9 cellular contexts compared by ENCODE assay signal in genomic region chr10:93600861-93601773, GRCh38. TPM values are rescaled to one million over a fixed set of nuclear protein-coding genes. Genes with fewer than 3 reads are reported as not detected.
DNase-seq lines count a peak whose midpoint lies in the region; ATAC-seq, FAIRE-seq and TF ChIP-seq lines count a peak whose summit lies in the region.
"Had no signal": no experiment of that assay in that cellular context is flagged by ENCODE, and none has a peak within 500 bp of the region (broad histone marks: within the 10 kb centered on the region; RNA-seq: fewer than 3 reads in every experiment).

TSS of gene RBP4 (minus strand) at chr10:93601235. CDS start at chr10:93601028, 207 bp downstream.

- intact Hi-C loops in kidney (cut with DNase I) = no loop called here

- H3K36me3 Mint-ChIP-seq in stimulated activated effector memory CD8-positive, alpha-beta T cell treated with anti-CD3 and anti-CD28 coated beads, Interleukin-12 subunit alpha, Interleukin-12 subunit beta, amount 100 ng/mL, for 72 hours = no peaks in the 10 kb centered on the region

- no peak within 1 kb of the TSS for H3K27ac Mint-ChIP-seq in stimulated activated effector memory CD8-positive, alpha-beta T cell treated with anti-CD3 and anti-CD28 coated beads, Interleukin-12 subunit alpha, Interleukin-12 subunit beta, amount 100 ng/mL, for 72 hours

- H3K4me1 ChIP-seq in kidney (ENCODE audit: control insufficient read depth in 1 of 2, insufficient read depth in 1 of 2, low read depth in 1 of 2, low read length in 2 of 2) = no peaks in the 10 kb centered on the region

- H3K9me3 Mint-ChIP-seq in stimulated activated effector memory CD8-positive, alpha-beta T cell treated with anti-CD3 and anti-CD28 coated beads, Interleukin-12 subunit alpha, Interleukin-12 subunit beta, amount 100 ng/mL, for 72 hours = no peaks in the 10 kb centered on the region

- TF ChIP-seq CTCF in cardiac fibroblast (IDR thresholded peaks at IDR 0.05; ENCODE audit: low read depth, low read length) = no peak
- TF ChIP-seq CTCF in kidney (IDR thresholded peaks at IDR 0.05; ENCODE audit: borderline replicate concordance, extremely low read depth, insufficient read depth) = no peak

- TF ChIP-seq POLR2A in GM12891 (IDR thresholded peaks at IDR 0.05; ENCODE audit: low read depth, low read length) = no peak

- H3K9me3 ChIP-seq in kidney (ENCODE audit: control insufficient read depth in 1 of 2, low read length in 2 of 2) = no peaks in the 10 kb centered on the region

- no peak within 1 kb of the TSS for H3K27ac ChIP-seq in kidney (ENCODE audit: low read depth in 2 of 2, low read length in 2 of 2)

- H3K4me1 Mint-ChIP-seq in stimulated activated effector memory CD8-positive, alpha-beta T cell treated with anti-CD3 and anti-CD28 coated beads, Interleukin-12 subunit alpha, Interleukin-12 subunit beta, amount 100 ng/mL, for 72 hours = no peaks in the 10 kb centered on the region

- H3K4me3 Mint-ChIP-seq in stimulated activated effector memory CD8-positive, alpha-beta T cell treated with anti-CD3 and anti-CD28 coated beads, Interleukin-12 subunit alpha, Interleukin-12 subunit beta, amount 100 ng/mL, for 72 hours = no peak within 1 kb of the TSS

- FAIRE-seq in kidney (lab: Jason Lieb, UNC) = no peak
- no peak for FAIRE-seq in GM12891 (lab: Jason Lieb, UNC)

- no peak within 1 kb of the TSS for H3K9ac ChIP-seq in kidney (ENCODE audit: low read length in 2 of 2)

- DNase-seq in HuH-7 (ENCODE audit: low spot score) (peak; percentile 80), cardiac fibroblast (ENCODE audit: low read depth in 2 of 2) (peak; percentile 38 to 52), kidney (peak; percentile 81), GM12891 (ENCODE audit: insufficient read length, low spot score) (no peak), SIG-M5 (lab: John Stamatoyannopoulos, UW) (no peak), NCI-H2171 treated with DMSO at 0.1 percent for 48 hours (lab: John Stamatoyannopoulos, UW) (no peak)
- DNase-seq in stimulated activated effector memory CD8-positive, alpha-beta T cell treated with anti-CD3 and anti-CD28 coated beads, Interleukin-12 subunit alpha, Interleukin-12 subunit beta, amount 100 ng/mL, for 72 hours (ENCODE audit: low spot score in 2 of 2) = no peak

- H3K4me3 ChIP-seq in cardiac fibroblast (replicated peaks in 1 of 2; ENCODE audit: low read depth in 2 of 2, low read length in 2 of 2) (peak within 1 kb of the TSS; percentile 6 to 26), kidney (ENCODE audit: low read length in 2 of 2) (peak within 1 kb of the TSS in 1 of 2 donors; percentile 43)

- ATAC-seq in stimulated activated effector memory CD8-positive, alpha-beta T cell treated with anti-CD3 and anti-CD28 coated beads, Interleukin-12 subunit alpha, Interleukin-12 subunit beta, amount 100 ng/mL, for 72 hours = peak; percentile 7
- no peak for ATAC-seq in HG02840 (IDR thresholded peaks at IDR 0.05; ENCODE audit: low FRiP score, unreplicated experiment)

- H3K36me3 ChIP-seq in kidney (ENCODE audit: control insufficient read depth in 1 of 2, insufficient read depth in 2 of 2, low read length in 2 of 2) = no peaks in the 10 kb centered on the region

TF ChIP-seq in GM12891, 5 proteins besides CTCF, POLR2A, EP300 and RAD21:
- TF ChIP-seq PAX5 (IDR thresholded peaks at IDR 0.05; ENCODE audit: insufficient read depth, low read length, severe bottlenecking) (no peak), POLR2AphosphoS5 (IDR thresholded peaks at IDR 0.05; ENCODE audit: low read depth, low read length) (no peak), SPI1 (IDR thresholded peaks at IDR 0.05; ENCODE audit: low read depth, low read length) (no peak), POU2F2 (IDR thresholded peaks at IDR 0.05; ENCODE audit: low read depth, low read length) (no peak)
TF ChIP-seq in GM12891: peak in this region for 0.

RNA-seq across cellular contexts. Expression of gene RBP4, which starts in this region (rescaled TPM):
- 77.4 TPM for total RNA-seq in kidney
- polyA plus RNA-seq in kidney (ENCODE audit: insufficient read depth, low read depth, low replicate concordance) = 24.3 TPM
- polyA plus RNA-seq in GM12891 (2012; ENCODE audit: low read depth, missing spikeins) = not detected
- total RNA-seq: dermis microvascular lymphatic vessel endothelial cell had no signal

Comparison
In these comparisons a context has a peak if more than half of its experiments do, and no peak if none do; other contexts are left out.
1. DNase-seq: peak in HuH-7 (single experiment), cardiac fibroblast (2 of 2) and kidney (single experiment); none in stimulated activated effector memory CD8-positive, alpha-beta T cell treated with anti-CD3 and anti-CD28 coated beads, Interleukin-12 subunit alpha, Interleukin-12 subunit beta, amount 100 ng/mL, for 72 hours (0 of 2), GM12891 (single experiment), SIG-M5 (single experiment) and NCI-H2171 treated with DMSO at 0.1 percent for 48 hours (single experiment).